ENCODE assay signal across 8 cellular contexts in the genomic region with DNA sequence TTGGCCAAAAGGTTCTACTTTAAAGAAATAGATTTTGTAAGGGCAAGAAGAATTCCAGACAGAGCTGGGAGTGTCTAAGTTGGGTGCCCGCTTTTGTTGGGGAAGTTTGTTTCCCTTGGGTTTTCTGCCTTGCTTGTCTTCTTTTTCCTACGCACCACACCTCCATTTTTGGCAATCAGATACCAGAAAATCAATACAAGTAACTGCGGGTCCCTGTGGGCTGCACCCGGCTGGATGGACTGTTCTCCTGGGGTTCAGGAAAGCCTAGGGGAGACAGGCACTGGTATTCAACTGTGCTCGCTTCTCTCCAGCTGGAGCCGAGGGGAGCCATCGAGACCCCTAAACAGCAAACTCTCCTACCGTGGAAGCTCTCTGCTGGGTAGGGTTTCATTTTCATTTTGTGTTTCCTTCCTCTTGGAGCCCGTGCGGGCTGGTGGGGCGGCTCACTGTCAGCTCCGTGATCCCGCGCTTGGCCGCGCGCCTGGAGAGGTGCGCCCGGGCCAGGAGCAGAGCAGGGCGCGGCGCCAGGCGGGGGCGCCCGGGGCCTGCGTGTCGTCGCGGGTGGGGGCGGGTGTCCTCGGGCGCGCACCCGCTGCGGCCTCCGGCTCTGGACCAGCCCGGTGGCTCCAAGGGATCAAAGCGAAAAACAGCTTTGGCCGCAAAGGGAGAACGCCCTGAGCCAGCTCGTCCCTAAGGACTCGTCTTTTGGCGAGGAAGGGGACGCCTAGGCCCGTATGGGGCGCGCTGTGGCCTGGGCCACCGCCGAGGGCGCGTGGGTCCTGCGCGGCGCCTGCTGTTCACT.
DNase-seq lines count a peak whose midpoint lies in the region; ATAC-seq and TF ChIP-seq lines count a peak whose summit lies in the region.

No MANE protein-coding gene starts in this region.

- H3K4me1 ChIP-seq in gastroesophageal sphincter = peaks cover 0 to 22% (median 0%) of the 10 kb centered on the region in 3 donors

- H3K36me3 ChIP-seq in gastroesophageal sphincter = no peaks in the 10 kb centered on the region

- no peaks in the 10 kb centered on the region for H3K27me3 ChIP-seq in gastroesophageal sphincter

- no peaks in the 10 kb centered on the region for H3K9me3 ChIP-seq in gastroesophageal sphincter

- TF ChIP-seq CTCF in activated B cell treated with CpG ODN at 0.5 μM for 24 hours (IDR thresholded peaks at IDR 0.05) = no peak
- peak in 1 of 4 experiments; percentile 23 for TF ChIP-seq CTCF in gastroesophageal sphincter (IDR thresholded peaks at IDR 0.05)
- no peak for TF ChIP-seq CTCF in nephron progenitor cell (IDR thresholded peaks at IDR 0.05)

- WGBS in gastroesophageal sphincter (ENCODE audit: low coverage in 1 of 2), 2 donors = 0% methylated on average over 1 to 3 of the region's 54 CpGs

- intact Hi-C loops in activated B cell treated with CpG ODN at 0.5 μM for 24 hours (cut with micrococcal nuclease) = no loop called here

- H3K4me3 ChIP-seq in gastroesophageal sphincter = peak overlapping the region; percentile 65 to 69

- peak overlapping the region; percentile 71 for H3K4me3 Mint-ChIP-seq in activated B cell treated with CpG ODN at 0.5 μM for 24 hours
- peak overlapping the region; percentile 71 for H3K4me3 Mint-ChIP-seq in nephron progenitor cell

- no peak for TF ChIP-seq EP300 in gastroesophageal sphincter (IDR thresholded peaks at IDR 0.05)

- ATAC-seq in GM21447 (IDR thresholded peaks at IDR 0.05; ENCODE audit: unreplicated experiment) (peak; percentile 51), activated B cell treated with CpG ODN at 0.5 μM for 24 hours (ENCODE audit: low read depth) (no peak), gastroesophageal sphincter (peak; percentile 93), GM21737 (IDR thresholded peaks at IDR 0.05; ENCODE audit: unreplicated experiment) (no peak)

- H3K4me1 Mint-ChIP-seq in activated B cell treated with CpG ODN at 0.5 μM for 24 hours (peaks cover 11% of the 10 kb centered on the region), nephron progenitor cell (peaks cover 50% of the 10 kb centered on the region)

- H3K27me3 Mint-ChIP-seq in activated B cell treated with CpG ODN at 0.5 μM for 24 hours (no peaks in the 10 kb centered on the region), nephron progenitor cell (ENCODE audit: low read depth, poor library complexity) (peaks cover 8% of the 10 kb centered on the region)

- DNase-seq in AG08396 (ENCODE audit: low spot score) = peak; percentile 77
- DNase-seq in activated B cell treated with CpG ODN at 0.5 μM for 24 hours = no peak
- DNase-seq in nephron progenitor cell = peak; percentile 59
- DNase-seq in NCI-H146 (lab: John Stamatoyannopoulos, UW) = no peak
- no peak for DNase-seq in activated CD4-positive, CD25-positive, alpha-beta regulatory T cell treated with anti-CD3 and anti-CD28 coated beads, Interleukin-2, amount 50 U/mL, for 72 hours

- H3K9me3 Mint-ChIP-seq in activated B cell treated with CpG ODN at 0.5 μM for 24 hours = no peaks in the 10 kb centered on the region
- H3K9me3 Mint-ChIP-seq in nephron progenitor cell = no peaks in the 10 kb centered on the region

- POLR2A ChIA-PET in activated B cell treated with CpG ODN at 0.5 μM for 24 hours (lab: Charles Lee) = no interaction called here

- CTCF ChIA-PET in activated B cell treated with CpG ODN at 0.5 μM for 24 hours (lab: Charles Lee) = no interaction called here

- H3K27ac Mint-ChIP-seq in activated B cell treated with CpG ODN at 0.5 μM for 24 hours (no peak overlapping the region), nephron progenitor cell (peak overlapping the region; percentile 60)

- peak in 1 of 2 donors; percentile 10 for TF ChIP-seq POLR2A in gastroesophageal sphincter (IDR thresholded peaks at IDR 0.05)

- H3K27ac ChIP-seq in gastroesophageal sphincter = peak overlapping the region; percentile 57 to 88 (median 80)

- H3K36me3 Mint-ChIP-seq in activated B cell treated with CpG ODN at 0.5 μM for 24 hours (ENCODE audit: low read depth) (no peaks in the 10 kb centered on the region), nephron progenitor cell (ENCODE audit: low read depth) (no peaks in the 10 kb centered on the region)

Comparison
In these comparisons a context has a peak if more than half of its experiments do, and no peak if none do; other contexts are left out.
1. DNase-seq: peak in AG08396 (single experiment) and nephron progenitor cell (single experiment); none in activated B cell treated with CpG ODN at 0.5 μM for 24 hours (single experiment), NCI-H146 (single experiment) and activated CD4-positive, CD25-positive, alpha-beta regulatory T cell treated with anti-CD3 and anti-CD28 coated beads, Interleukin-2, amount 50 U/mL, for 72 hours (single experiment).
2. ATAC-seq: peak in GM21447 (single experiment) and gastroesophageal sphincter (single experiment); none in activated B cell treated with CpG ODN at 0.5 μM for 24 hours (single experiment) and GM21737 (single experiment).